15 cellular contexts compared by ENCODE assay signal in the genomic region with DNA sequence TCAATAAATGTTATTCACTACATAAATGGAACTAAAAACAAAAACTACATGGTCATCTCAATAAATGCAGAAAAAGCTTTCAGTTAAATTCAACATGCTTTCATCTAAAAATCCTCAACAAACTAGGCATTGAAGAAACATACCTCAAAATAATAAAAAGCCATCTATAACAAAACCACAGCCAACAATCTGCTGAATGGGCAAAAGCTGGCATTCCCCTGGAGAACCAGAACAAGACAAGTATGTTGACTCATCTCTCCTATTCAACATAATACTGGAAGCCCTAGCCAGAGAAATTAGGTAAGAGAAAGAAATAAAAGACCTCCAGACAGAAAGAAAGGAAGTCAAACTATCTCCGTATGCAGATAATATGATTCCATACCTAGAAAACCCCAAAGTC.
A peak's percentile ranks its signal among the peaks of the same experiment; 100 is the strongest.
DNase-seq lines count a peak whose midpoint lies in the region; ATAC-seq and TF ChIP-seq lines count a peak whose summit lies in the region.
"Had no signal": no experiment of that assay in that cellular context is flagged by ENCODE, and none has a peak within 500 bp of the region (broad histone marks: within the 10 kb centered on the region; RNA-seq: fewer than 3 reads in every experiment).

No MANE protein-coding gene starts in this region.

- no peak overlapping the region for H2BK120ac ChIP-seq in IMR-90 (ENCODE audit: low read depth, low read length)

- CTCF ChIA-PET in IMR-90 (lab: Yijun Ruan, JAX): no interaction called here

- H2BK5ac ChIP-seq in IMR-90 (ENCODE audit: low read depth, low read length, poor library complexity, severe bottlenecking): no peak overlapping the region

- no peaks in the 10 kb centered on the region for H3K36me3 ChIP-seq in IMR-90 (ENCODE audit: control insufficient read depth, insufficient read depth, low read length)
- H3K36me3 ChIP-seq: BE2C, HAP-1 had no signal

- no TSS peak for BruUV-seq in IMR-90 (replicated peaks; lab: Mats Ljungman, UMichigan)

- no peaks in the 10 kb centered on the region for H3K27me3 ChIP-seq in IMR-90 (ENCODE audit: control insufficient read depth, insufficient read depth, low read length)
- H3K27me3 ChIP-seq: BE2C had no signal

- TF ChIP-seq POLR2A in IMR-90 (IDR thresholded peaks at IDR 0.05; ENCODE audit: low read depth, low read length): no peak

- H3K4me3 ChIP-seq in IMR-90 (ENCODE audit: insufficient read depth, low read depth, low read length) (no peak overlapping the region), choroid plexus epithelial cell (ENCODE audit: low read depth, low read length) (no peak overlapping the region), skeletal muscle cell (ENCODE audit: low read depth, low read length) (no peak overlapping the region), foreskin fibroblast (ENCODE audit: low read depth in 1 of 2, low read length in 2 of 2) (no peak overlapping the region)
- H3K4me3 ChIP-seq: HAP-1 had no signal

- no peak for ATAC-seq in IMR-90 (ENCODE audit: low read depth)
- no peak for ATAC-seq in HG03196 (IDR thresholded peaks at IDR 0.05; ENCODE audit: unreplicated experiment)

- H3K4me1 ChIP-seq in IMR-90 (ENCODE audit: control insufficient read depth, insufficient read depth, low read length): no peaks in the 10 kb centered on the region
- H3K4me1 ChIP-seq: BE2C, HAP-1 had no signal

- TF ChIP-seq CTCF in IMR-90 (conservative IDR thresholded peaks at IDR 0.05; ENCODE audit: low read depth, low read length): no peak
- TF ChIP-seq CTCF in choroid plexus epithelial cell (conservative IDR thresholded peaks at IDR 0.05; ENCODE audit: low read depth, low read length): no peak
- TF ChIP-seq CTCF in foreskin fibroblast (IDR thresholded peaks at IDR 0.05; ENCODE audit: low read depth, low read length): no peak

- no peak for TF ChIP-seq RAD21 in IMR-90 (IDR thresholded peaks at IDR 0.05; ENCODE audit: low read length)

- H4K20me1 ChIP-seq in IMR-90 (ENCODE audit: insufficient read depth, low read length): no peaks in the 10 kb centered on the region

- H2AFZ ChIP-seq in IMR-90 (replicated peaks; ENCODE audit: low read length, poor library complexity): no peak overlapping the region

- POLR2A ChIA-PET in IMR-90 (lab: Charles Lee; ENCODE audit: unreplicated experiment): no interaction called here

- WGBS in IMR-90 (ENCODE audit: extremely low coverage in 2 of 2, insufficient read length in 1 of 2), 2 experiments: no CpG with 5 or more reads among the region's 1 CpG

- H3K23ac ChIP-seq in IMR-90 (ENCODE audit: low read depth, low read length): no peak overlapping the region

- H3K4ac ChIP-seq in IMR-90 (ENCODE audit: low read depth, low read length): no peak overlapping the region

- no peak overlapping the region for H4K5ac ChIP-seq in IMR-90 (ENCODE audit: low read depth, low read length)

- H4K8ac ChIP-seq in IMR-90 (ENCODE audit: low read depth in 2 of 2, low read length in 2 of 2): no peak overlapping the region

- DNase-seq in IMR-90 (no peak), amniotic epithelial cell (ENCODE audit: low read depth) (peak; percentile 16), choroid plexus epithelial cell (ENCODE audit: low read depth) (peak; percentile 18), skeletal muscle cell (ENCODE audit: low read depth) (peak; percentile 1), ecto neural progenitor cell (ENCODE audit: low spot score) (no peak), foreskin fibroblast (no peak)
- DNase-seq: BE2C; CD4-positive, alpha-beta memory T cell; DMS153; DMS79 treated with DMSO at 0.1 percent for 48 hours; EL; GOT3 had no signal

- no peak overlapping the region for H2AK9ac ChIP-seq in IMR-90 (replicated peaks; ENCODE audit: low read depth, low read length, poor library complexity)

- intact Hi-C loops in IMR-90 (cut with micrococcal nuclease): no loop called here

- H3K56ac ChIP-seq in IMR-90 (ENCODE audit: extremely low read depth, insufficient read depth, low read length): no peak overlapping the region

- dilution Hi-C loops in IMR-90 (cut with HindIII; ENCODE audit: low sequenced_read_pairs, unreplicated experiment): no loop called here

- H2AK5ac ChIP-seq in IMR-90 (ENCODE audit: low read depth, low read length): no peak overlapping the region

- in situ Hi-C loops in IMR-90 (cut with MboI; ENCODE audit: low sequenced_read_pairs): loop anchor here (25.0 kb wide), 1 partner anchor 1655 kb away; no protein-coding TSS in a partner anchor

- H3K4me2 ChIP-seq in IMR-90 (ENCODE audit: low read depth, low read length): no peak overlapping the region

- H2BK15ac ChIP-seq in IMR-90 (ENCODE audit: low read depth, low read length): no peak overlapping the region

- H3K9ac ChIP-seq in IMR-90 (ENCODE audit: low read depth, low read length): no peak overlapping the region

- H3K18ac ChIP-seq in IMR-90 (ENCODE audit: low read depth, low read length): no peak overlapping the region

- no peak overlapping the region for H4K91ac ChIP-seq in IMR-90 (ENCODE audit: insufficient read depth, low read depth, low read length)

- no peaks in the 10 kb centered on the region for H3K9me3 ChIP-seq in IMR-90 (ENCODE audit: control insufficient read depth, insufficient read depth, low read length)
- H3K9me3 ChIP-seq: BE2C, HAP-1 had no signal

- no peaks in the 10 kb centered on the region for H3K79me1 ChIP-seq in IMR-90 (ENCODE audit: low read depth in 1 of 2, low read length in 2 of 2)

- no peaks in the 10 kb centered on the region for H3K9me1 ChIP-seq in IMR-90 (ENCODE audit: insufficient read depth, low read length)

- H3K14ac ChIP-seq in IMR-90 (replicated peaks; ENCODE audit: low read depth, low read length): no peak overlapping the region

- no peak overlapping the region for H3K27ac ChIP-seq in IMR-90 (ENCODE audit: insufficient read depth, low read length)
- H3K27ac ChIP-seq: C4-2B had no signal

- H2BK20ac ChIP-seq in IMR-90 (ENCODE audit: low read depth, low read length): no peak overlapping the region

TF ChIP-seq in IMR-90, 13 proteins besides CTCF, POLR2A, EP300 and RAD21:
- TF ChIP-seq MAFK (IDR thresholded peaks at IDR 0.05; ENCODE audit: low read depth, low read length) (peak; percentile 57; the same call in 1 of the 2 replicates), MAZ (IDR thresholded peaks at IDR 0.05; ENCODE audit: borderline replicate concordance, low read depth, low read length) (no peak)

Comparison
In these comparisons a context has a peak if more than half of its experiments do, and no peak if none do; other contexts are left out.
1. DNase-seq: peak in amniotic epithelial cell (single experiment), choroid plexus epithelial cell (single experiment) and skeletal muscle cell (single experiment); none in IMR-90 (single experiment), ecto neural progenitor cell (single experiment) and foreskin fibroblast (0 of 2).